23 cellular contexts compared by ENCODE assay signal in genomic region chr1:206829282-206829681, GRCh38. TPM values are rescaled to one million over a fixed set of nuclear protein-coding genes. Genes with fewer than 3 reads are reported as not detected.
DNase-seq lines count a peak whose midpoint lies in the region; ATAC-seq and TF ChIP-seq lines count a peak whose summit lies in the region.
"Had no signal": no experiment of that assay in that cellular context is flagged by ENCODE, and none has a peak within 500 bp of the region (broad histone marks: within the 10 kb centered on the region; RNA-seq: fewer than 3 reads in every experiment).

No MANE protein-coding gene starts in this region.

- ATAC-seq in activated T-cell treated with anti-CD3 and anti-CD28 coated beads, Interleukin-2, amount 50 U/mL, for 4 hours = peak; percentile 21 to 37
- peak; percentile 32 for ATAC-seq in stimulated activated effector memory CD8-positive, alpha-beta T cell treated with anti-CD3 and anti-CD28 coated beads, Interleukin-12 subunit alpha, Interleukin-12 subunit beta, amount 100 ng/mL, for 72 hours
- ATAC-seq in HG03025 (IDR thresholded peaks at IDR 0.05; ENCODE audit: low FRiP score, unreplicated experiment) = no peak
- ATAC-seq: PC-3 had no signal

- H3K4me3 Mint-ChIP-seq in activated T-cell treated with anti-CD3 and anti-CD28 coated beads, Interleukin-2, amount 50 U/mL, for 4 hours = no peak overlapping the region
- peak overlapping the region in 3 of 4 donors; percentile 12 to 83 (median 76) for H3K4me3 Mint-ChIP-seq in IgD-negative memory B cell
- peak overlapping the region; percentile 45 for H3K4me3 Mint-ChIP-seq in activated naive CD8-positive, alpha-beta T cell
- peak overlapping the region; percentile 2 for H3K4me3 Mint-ChIP-seq in stimulated activated effector memory CD8-positive, alpha-beta T cell treated with anti-CD3 and anti-CD28 coated beads, Interleukin-12 subunit alpha, Interleukin-12 subunit beta, amount 100 ng/mL, for 72 hours

- TF ChIP-seq EP300 in ovary (IDR thresholded peaks at IDR 0.05) = no peak

- no peak for DNase-seq in activated T-cell treated with anti-CD3 and anti-CD28 coated beads, Interleukin-2, amount 50 U/mL, for 4 hours
- no peak for DNase-seq in activated T-cell treated with anti-CD3 and anti-CD28 coated beads, Interleukin-2, amount 50 U/mL, for 48 hours
- DNase-seq in stimulated activated effector memory CD8-positive, alpha-beta T cell treated with anti-CD3 and anti-CD28 coated beads, Interleukin-12 subunit alpha, Interleukin-12 subunit beta, amount 100 ng/mL, for 72 hours (ENCODE audit: low spot score in 2 of 2) = no peak
- DNase-seq in SKM-1 treated with dmso at 0.1 percent for 144 hours (lab: John Stamatoyannopoulos, UW; ENCODE audit: unreplicated experiment) = no peak
- DNase-seq in ovary = no peak
- DNase-seq: activated CD4-positive, alpha-beta T cell treated with anti-CD3 and anti-CD28 coated beads, Interleukin-2, amount 50 U/mL, for 48 hours; brain microvascular endothelial cell; KBM-7; NCI-H1092; NCI-H526; nucleus accumbens; PC-3 had no signal

- no peak for TF ChIP-seq POLR2A in ovary (IDR thresholded peaks at IDR 0.05)

- no peak overlapping the region for H3K4me3 ChIP-seq in ovary
- H3K4me3 ChIP-seq: SJSA1, vagina had no signal

- H3K9me3 Mint-ChIP-seq in activated T-cell treated with anti-CD3 and anti-CD28 coated beads, Interleukin-2, amount 50 U/mL, for 4 hours = no peaks in the 10 kb centered on the region
- no peaks in the 10 kb centered on the region for H3K9me3 Mint-ChIP-seq in IgD-negative memory B cell
- no peaks in the 10 kb centered on the region for H3K9me3 Mint-ChIP-seq in activated naive CD8-positive, alpha-beta T cell (ENCODE audit: low read depth)
- no peaks in the 10 kb centered on the region for H3K9me3 Mint-ChIP-seq in stimulated activated effector memory CD8-positive, alpha-beta T cell treated with anti-CD3 and anti-CD28 coated beads, Interleukin-12 subunit alpha, Interleukin-12 subunit beta, amount 100 ng/mL, for 72 hours

- no peaks in the 10 kb centered on the region for H3K36me3 Mint-ChIP-seq in activated T-cell treated with anti-CD3 and anti-CD28 coated beads, Interleukin-2, amount 50 U/mL, for 4 hours (ENCODE audit: insufficient read depth)
- H3K36me3 Mint-ChIP-seq in IgD-negative memory B cell = peaks cover 3% of the 10 kb centered on the region
- peaks cover 3% of the 10 kb centered on the region for H3K36me3 Mint-ChIP-seq in activated naive CD8-positive, alpha-beta T cell
- no peaks in the 10 kb centered on the region for H3K36me3 Mint-ChIP-seq in stimulated activated effector memory CD8-positive, alpha-beta T cell treated with anti-CD3 and anti-CD28 coated beads, Interleukin-12 subunit alpha, Interleukin-12 subunit beta, amount 100 ng/mL, for 72 hours
- H3K36me3 Mint-ChIP-seq: activated naive CD4-positive, alpha-beta T cell treated with anti-CD3 and anti-CD28 coated beads, Interleukin-2, amount 50 U/mL, for 72 hours had no signal

- WGBS in ovary, 3 donors = 89 to 91% (median 89%) methylated on average over 6 of the region's 6 CpGs

- H3K27ac Mint-ChIP-seq in IgD-negative memory B cell = peak overlapping the region; percentile 34 to 79 (median 54)
- peak overlapping the region; percentile 80 for H3K27ac Mint-ChIP-seq in activated naive CD8-positive, alpha-beta T cell
- H3K27ac Mint-ChIP-seq in stimulated activated effector memory CD8-positive, alpha-beta T cell treated with anti-CD3 and anti-CD28 coated beads, Interleukin-12 subunit alpha, Interleukin-12 subunit beta, amount 100 ng/mL, for 72 hours = peak overlapping the region; percentile 17

- H3K27me3 Mint-ChIP-seq in activated T-cell treated with anti-CD3 and anti-CD28 coated beads, Interleukin-2, amount 50 U/mL, for 4 hours (ENCODE audit: low read depth) = peaks cover 2% of the 10 kb centered on the region
- peaks cover 2% of the 10 kb centered on the region for H3K27me3 Mint-ChIP-seq in IgD-negative memory B cell
- H3K27me3 Mint-ChIP-seq in activated naive CD8-positive, alpha-beta T cell = no peaks in the 10 kb centered on the region

- no peaks in the 10 kb centered on the region for H3K9me3 ChIP-seq in ovary
- H3K9me3 ChIP-seq: SJSA1, vagina had no signal

- H3K36me3 ChIP-seq in ovary = no peaks in the 10 kb centered on the region
- H3K36me3 ChIP-seq: brain microvascular endothelial cell, vagina had no signal

- H3K27ac ChIP-seq in ovary = no peak overlapping the region
- H3K27ac ChIP-seq: brain microvascular endothelial cell, epithelial cell of prostate, SJSA1, vagina had no signal

- intact Hi-C loops in ovary (cut with DNase I) = no loop called here

- H3K4me1 Mint-ChIP-seq in activated T-cell treated with anti-CD3 and anti-CD28 coated beads, Interleukin-2, amount 50 U/mL, for 4 hours (ENCODE audit: low read depth) = peaks cover 42% of the 10 kb centered on the region
- H3K4me1 Mint-ChIP-seq in IgD-negative memory B cell = peaks cover 33 to 70% (median 57%) of the 10 kb centered on the region in 3 donors
- H3K4me1 Mint-ChIP-seq in activated naive CD8-positive, alpha-beta T cell (ENCODE audit: low read depth) = peaks cover 65% of the 10 kb centered on the region
- H3K4me1 Mint-ChIP-seq in stimulated activated effector memory CD8-positive, alpha-beta T cell treated with anti-CD3 and anti-CD28 coated beads, Interleukin-12 subunit alpha, Interleukin-12 subunit beta, amount 100 ng/mL, for 72 hours = peaks cover 32% of the 10 kb centered on the region

- no peak for TF ChIP-seq CTCF in ovary (IDR thresholded peaks at IDR 0.05)

- no peaks in the 10 kb centered on the region for H3K27me3 ChIP-seq in ovary
- H3K27me3 ChIP-seq: SJSA1, vagina had no signal

- H3K4me1 ChIP-seq in ovary (ENCODE audit: insufficient read depth) = no peaks in the 10 kb centered on the region
- H3K4me1 ChIP-seq: vagina had no signal

RNA-seq across cellular contexts. Expression of gene IL20, which starts 36.1 kb away (rescaled TPM):
- total RNA-seq in activated T-cell treated with anti-CD3 and anti-CD28 coated beads, Interleukin-2, amount 50 U/mL, for 4 hours = not detected
- polyA plus RNA-seq in IgD-negative memory B cell (not detected), ovary (under 1 TPM in 1 of 2 donors, not detected in 1; 0.30 TPM)
- total RNA-seq in ovary = 1 to 10 TPM in 1 of 7 donors, not detected in 6; 2.6 TPM
- total RNA-seq: activated naive CD4-positive, alpha-beta T cell treated with anti-CD3 and anti-CD28 coated beads, Interleukin-2, amount 50 U/mL, for 72 hours; frontal cortex; H1; mononuclear cell; PC-3; vagina had no signal
- polyA plus RNA-seq: AG04450, H1 had no signal

RNA-seq across cellular contexts. Expression of gene IL10, which starts 57.0 kb away (rescaled TPM):
- 100 to 1,000 TPM in 1 of 3 donors, 10 to 100 TPM in 2; 38.4 to 111 (median 54.1) TPM for total RNA-seq in activated T-cell treated with anti-CD3 and anti-CD28 coated beads, Interleukin-2, amount 50 U/mL, for 4 hours
- polyA plus RNA-seq in IgD-negative memory B cell (0.56 TPM), ovary (1 to 10 TPM; 3.2 to 4.0 TPM)
- total RNA-seq in ovary = 1 to 10 TPM in 3 of 7 donors, under 1 TPM in 3, not detected in 1; 0.25 to 2.7 (median 0.94) TPM
- total RNA-seq: H1, PC-3, SJSA1 had no signal
- polyA plus RNA-seq: AG04450, H1 had no signal

RNA-seq across cellular contexts. Expression of gene IL19, which starts 58.7 kb away (rescaled TPM):
- under 1 TPM in 1 of 3 donors, not detected in 2; 0.19 TPM for total RNA-seq in activated T-cell treated with anti-CD3 and anti-CD28 coated beads, Interleukin-2, amount 50 U/mL, for 4 hours
- polyA plus RNA-seq in IgD-negative memory B cell (not detected), ovary (not detected)
- not detected for total RNA-seq in ovary
- total RNA-seq: activated naive CD4-positive, alpha-beta T cell treated with anti-CD3 and anti-CD28 coated beads, Interleukin-2, amount 50 U/mL, for 72 hours; frontal cortex; H1; PC-3; SJSA1; vagina had no signal
- polyA plus RNA-seq: H1 had no signal

Comparison
In these comparisons a context has a peak if more than half of its experiments do, and no peak if none do; other contexts are left out.
1. H3K27ac Mint-ChIP-seq: peak in every context shown above with its lines; median percentile 80 in activated naive CD8-positive, alpha-beta T cell; 54 in IgD-negative memory B cell; 17 in stimulated activated effector memory CD8-positive, alpha-beta T cell treated with anti-CD3 and anti-CD28 coated beads, Interleukin-12 subunit alpha, Interleukin-12 subunit beta, amount 100 ng/mL, for 72 hours.
2. RNA of gene IL10, which starts 57.0 kb away (total RNA-seq): 38.4 to 111 TPM in activated T-cell treated with anti-CD3 and anti-CD28 coated beads, Interleukin-2, amount 50 U/mL, for 4 hours; 0.25 to 2.7 TPM in ovary; every median in the first group is over 10 times any median in the second.